In genomic region chr5:95007953-95008596, GRCh38 we compare ENCODE assay signal across 18 cellular contexts.
DNase-seq lines count a peak whose midpoint lies in the region; ATAC-seq lines count a peak whose summit lies in the region.
"Had no signal": no experiment of that assay in that cellular context is flagged by ENCODE, and none has a peak within 500 bp of the region (broad histone marks: within the 10 kb centered on the region; RNA-seq: fewer than 3 reads in every experiment).

No MANE protein-coding gene starts in this region.

- H3K9me3 ChIP-seq in mesenchymal stem cell (ENCODE audit: control insufficient read depth, low read length): peaks cover 11% of the 10 kb centered on the region
- H3K9me3 ChIP-seq: BE2C had no signal

- no peak overlapping the region for H3K27ac ChIP-seq in mesenchymal stem cell (ENCODE audit: low read length, poor library complexity, severe bottlenecking)
- H3K27ac ChIP-seq: KMS-11 had no signal

- H3K79me1 ChIP-seq in mesenchymal stem cell (replicated peaks; ENCODE audit: low read length, poor library complexity, severe bottlenecking): peaks cover 36% of the 10 kb centered on the region

- no peak overlapping the region for H3K9ac ChIP-seq in mesenchymal stem cell (ENCODE audit: low read length)
- H3K9ac ChIP-seq: KMS-11 had no signal

- H2BK5ac ChIP-seq in mesenchymal stem cell (ENCODE audit: low read depth, low read length, poor library complexity, severe bottlenecking): no peak overlapping the region

- no peak overlapping the region for H2BK15ac ChIP-seq in mesenchymal stem cell (ENCODE audit: low read depth, poor library complexity, severe bottlenecking)

- DNase-seq in NOMO-1 treated with dmso at 0.1 percent for 144 hours (lab: John Stamatoyannopoulos, UW; ENCODE audit: unreplicated experiment) (peak; percentile 9), midbrain (lab: John Stamatoyannopoulos, UW) (no peak), HCEC 1CT (no peak), mesenchymal stem cell (no peak)
- no peak for DNase-seq in NK-92 treated with Interleukin-12 subunit alpha and Interleukin-12 subunit beta, amount 100 ng/mL, for 24 hours (lab: John Stamatoyannopoulos, UW)
- DNase-seq: activated CD4-positive, alpha-beta T cell treated with anti-CD3 and anti-CD28 coated beads, Interleukin-2, amount 50 U/mL, for 4 hours; activated gamma-delta T cell treated with Interleukin-2 at 50 U/mL for 16 hours; BE2C; EL; glutamatergic neuron; kidney glomerular epithelial cell; PC-3; right cardiac atrium; T-helper 17 cell had no signal

- H2BK120ac ChIP-seq in mesenchymal stem cell (ENCODE audit: low read depth, low read length): no peak overlapping the region

- no peak overlapping the region for H3K4me2 ChIP-seq in mesenchymal stem cell (ENCODE audit: low read length, poor library complexity, severe bottlenecking)
- H3K4me2 ChIP-seq: KMS-11 had no signal

- H3K14ac ChIP-seq in mesenchymal stem cell (ENCODE audit: low read length in 2 of 2): no peak overlapping the region

- ATAC-seq in GM18867 (IDR thresholded peaks at IDR 0.05; ENCODE audit: unreplicated experiment): peak; percentile 78
- ATAC-seq in GM21390 (IDR thresholded peaks at IDR 0.05; ENCODE audit: unreplicated experiment): peak; percentile 76
- peak; percentile 87 for ATAC-seq in HG02981 (IDR thresholded peaks at IDR 0.05; ENCODE audit: unreplicated experiment)
- ATAC-seq: PC-3, right cardiac atrium, T-helper 17 cell had no signal

- 82% methylated on average over 3 of the region's 3 CpGs for WGBS in mesenchymal stem cell

- H3K4me1 ChIP-seq in mesenchymal stem cell (ENCODE audit: control insufficient read depth, insufficient read depth, low read depth, low read length): no peaks in the 10 kb centered on the region
- H3K4me1 ChIP-seq: BE2C had no signal

- H3K36me3 ChIP-seq in mesenchymal stem cell (ENCODE audit: control insufficient read depth in 1 of 2, insufficient read depth in 2 of 2, low read depth in 1 of 2, low read length in 2 of 2): peaks cover 0 to 6% of the 10 kb centered on the region in 2 experiments
- H3K36me3 ChIP-seq: BE2C had no signal

- H2AFZ ChIP-seq in mesenchymal stem cell (ENCODE audit: low read depth, low read length): no peak overlapping the region

- H3K4me3 ChIP-seq in mesenchymal stem cell (ENCODE audit: insufficient read depth in 1 of 2, low read depth in 1 of 2, low read length in 2 of 2): no peak overlapping the region

- no peak overlapping the region for H3K4ac ChIP-seq in mesenchymal stem cell (ENCODE audit: low read depth in 1 of 2, low read length in 2 of 2)

- no peak overlapping the region for H3K18ac ChIP-seq in mesenchymal stem cell (ENCODE audit: low read depth in 1 of 2, low read length in 2 of 2)

- no peaks in the 10 kb centered on the region for H3K27me3 ChIP-seq in mesenchymal stem cell (ENCODE audit: control insufficient read depth in 1 of 2, insufficient read depth in 1 of 2, low read length in 2 of 2)
- H3K27me3 ChIP-seq: BE2C had no signal

- H2BK12ac ChIP-seq in mesenchymal stem cell (ENCODE audit: low read length in 2 of 2): no peak overlapping the region

- no peak overlapping the region for H4K8ac ChIP-seq in mesenchymal stem cell (ENCODE audit: low read length)

- no peak overlapping the region for H3K23ac ChIP-seq in mesenchymal stem cell (ENCODE audit: low read length in 2 of 2)

- no peak overlapping the region for H2AK5ac ChIP-seq in mesenchymal stem cell (ENCODE audit: low read length, severe bottlenecking)

- no peak overlapping the region for H4K91ac ChIP-seq in mesenchymal stem cell (ENCODE audit: low read length)
